13 cellular contexts compared by ENCODE assay signal in the genomic region with DNA sequence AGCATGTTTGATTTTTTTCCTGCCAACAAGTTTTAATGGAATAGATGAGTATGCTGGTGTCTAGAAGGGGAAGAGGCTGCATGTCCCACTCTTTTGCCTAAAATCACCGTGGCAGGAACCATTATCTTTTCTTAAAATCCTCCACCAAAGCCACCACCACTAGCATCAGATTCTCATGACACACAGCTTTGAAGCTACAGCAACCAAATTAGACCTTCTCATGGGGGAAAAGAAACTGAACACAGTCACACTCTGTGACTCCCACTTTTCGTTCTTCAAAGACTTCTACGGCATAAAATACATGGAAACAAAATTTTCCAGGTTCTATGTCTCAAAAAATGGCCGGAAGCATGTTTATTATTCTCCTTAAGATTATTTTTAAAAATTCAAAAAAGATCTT.
DNase-seq lines count a peak whose midpoint lies in the region; ATAC-seq and TF ChIP-seq lines count a peak whose summit lies in the region.
"Had no signal": no experiment of that assay in that cellular context is flagged by ENCODE, and none has a peak within 500 bp of the region (broad histone marks: within the 10 kb centered on the region; RNA-seq: fewer than 3 reads in every experiment).

No MANE protein-coding gene starts in this region.

- H3K9me3 ChIP-seq in vagina: no peaks in the 10 kb centered on the region
- H3K9me3 ChIP-seq: upper lobe of right lung had no signal

- H3K36me3 ChIP-seq in vagina: no peaks in the 10 kb centered on the region
- H3K36me3 ChIP-seq: upper lobe of right lung had no signal

- intact Hi-C loops in vagina (cut with DNase I): no loop called here

- ATAC-seq in GM21526 (IDR thresholded peaks at IDR 0.05; ENCODE audit: low FRiP score, unreplicated experiment) (peak; percentile 36), HG03354 (IDR thresholded peaks at IDR 0.05; ENCODE audit: poor library complexity, severe bottlenecking, unreplicated experiment) (peak; percentile 45), GM19324 (IDR thresholded peaks at IDR 0.05; ENCODE audit: low FRiP score, unreplicated experiment) (no peak)
- no peak for ATAC-seq in stimulated activated naive B cell treated with anti-CD40 and anti-IgM and Interleukin-4, amounts not matched to agents 10 μg/mL and 1 μg/mL and 100 μg/mL, for 72 hours (replicated peaks)
- ATAC-seq: upper lobe of right lung had no signal

- H3K27me3 Mint-ChIP-seq in activated naive CD4-positive, alpha-beta T cell treated with anti-CD3 and anti-CD28 coated beads, Interleukin-2, amount 50 U/mL, for 24 hours: no peaks in the 10 kb centered on the region
- no peaks in the 10 kb centered on the region for H3K27me3 Mint-ChIP-seq in stimulated activated naive B cell treated with anti-CD40 and anti-IgM and Interleukin-4, amounts not matched to agents 10 μg/mL and 1 μg/mL and 100 μg/mL, for 72 hours
- no peaks in the 10 kb centered on the region for H3K27me3 Mint-ChIP-seq in mesothelial cell of epicardium (ENCODE audit: low read depth)

- no peak for TF ChIP-seq POLR2A in vagina (IDR thresholded peaks at IDR 0.05)

- peaks cover 7% of the 10 kb centered on the region for H3K9me3 Mint-ChIP-seq in activated naive CD4-positive, alpha-beta T cell treated with anti-CD3 and anti-CD28 coated beads, Interleukin-2, amount 50 U/mL, for 24 hours
- peaks cover 0 to 4% of the 10 kb centered on the region in 2 donors for H3K9me3 Mint-ChIP-seq in stimulated activated naive B cell treated with anti-CD40 and anti-IgM and Interleukin-4, amounts not matched to agents 10 μg/mL and 1 μg/mL and 100 μg/mL, for 72 hours
- peaks cover 1% of the 10 kb centered on the region for H3K9me3 Mint-ChIP-seq in mesothelial cell of epicardium

- DNase-seq in activated naive CD4-positive, alpha-beta T cell treated with Interleukin-2 at 50 U/mL for 16 hours: no peak
- no peak for DNase-seq in stimulated activated naive B cell treated with anti-CD40 and anti-IgM and Interleukin-4, amounts not matched to agents 10 μg/mL and 1 μg/mL and 100 μg/mL, for 72 hours
- no peak for DNase-seq in vagina (ENCODE audit: extremely low spot score in 2 of 2)
- DNase-seq in mesothelial cell of epicardium (ENCODE audit: low spot score in 2 of 2, unreplicated experiment in 2 of 2): no peak
- DNase-seq: activated effector memory CD4-positive, alpha-beta T cell treated with Interleukin-2 at 50 U/mL for 16 hours; Calu3; NCI-H2171; upper lobe of right lung had no signal

- no peak overlapping the region for H3K4me3 ChIP-seq in vagina
- H3K4me3 ChIP-seq: upper lobe of right lung had no signal

- peaks cover 9% of the 10 kb centered on the region for H3K36me3 Mint-ChIP-seq in activated naive CD4-positive, alpha-beta T cell treated with anti-CD3 and anti-CD28 coated beads, Interleukin-2, amount 50 U/mL, for 24 hours
- peaks cover 0 to 3% of the 10 kb centered on the region in 2 donors for H3K36me3 Mint-ChIP-seq in stimulated activated naive B cell treated with anti-CD40 and anti-IgM and Interleukin-4, amounts not matched to agents 10 μg/mL and 1 μg/mL and 100 μg/mL, for 72 hours
- H3K36me3 Mint-ChIP-seq in mesothelial cell of epicardium: no peaks in the 10 kb centered on the region

- TF ChIP-seq CTCF in vagina (IDR thresholded peaks at IDR 0.05) (no peak), mesothelial cell of epicardium (IDR thresholded peaks at IDR 0.05; ENCODE audit: unreplicated experiment) (no peak)

- no peak overlapping the region for H3K27ac ChIP-seq in vagina
- H3K27ac ChIP-seq: parathyroid adenoma, upper lobe of right lung had no signal

- peaks cover 82% of the 10 kb centered on the region for H3K4me1 Mint-ChIP-seq in activated naive CD4-positive, alpha-beta T cell treated with anti-CD3 and anti-CD28 coated beads, Interleukin-2, amount 50 U/mL, for 24 hours
- H3K4me1 Mint-ChIP-seq in stimulated activated naive B cell treated with anti-CD40 and anti-IgM and Interleukin-4, amounts not matched to agents 10 μg/mL and 1 μg/mL and 100 μg/mL, for 72 hours: peaks cover 42 to 69% of the 10 kb centered on the region in 2 donors
- peaks cover 4% of the 10 kb centered on the region for H3K4me1 Mint-ChIP-seq in mesothelial cell of epicardium

- peak overlapping the region; percentile 82 for H3K27ac Mint-ChIP-seq in activated naive CD4-positive, alpha-beta T cell treated with anti-CD3 and anti-CD28 coated beads, Interleukin-2, amount 50 U/mL, for 24 hours
- peak overlapping the region; percentile 5 for H3K27ac Mint-ChIP-seq in stimulated activated naive B cell treated with anti-CD40 and anti-IgM and Interleukin-4, amounts not matched to agents 10 μg/mL and 1 μg/mL and 100 μg/mL, for 72 hours
- H3K27ac Mint-ChIP-seq in mesothelial cell of epicardium: no peak overlapping the region

- peaks cover 9% of the 10 kb centered on the region for H3K4me1 ChIP-seq in vagina

- H3K27me3 ChIP-seq in vagina: no peaks in the 10 kb centered on the region
- H3K27me3 ChIP-seq: upper lobe of right lung had no signal

- H3K4me3 Mint-ChIP-seq in activated naive CD4-positive, alpha-beta T cell treated with anti-CD3 and anti-CD28 coated beads, Interleukin-2, amount 50 U/mL, for 24 hours: peak overlapping the region; percentile 48
- no peak overlapping the region for H3K4me3 Mint-ChIP-seq in stimulated activated naive B cell treated with anti-CD40 and anti-IgM and Interleukin-4, amounts not matched to agents 10 μg/mL and 1 μg/mL and 100 μg/mL, for 72 hours
- no peak overlapping the region for H3K4me3 Mint-ChIP-seq in mesothelial cell of epicardium

Comparison
In these comparisons a context has a peak if more than half of its experiments do, and no peak if none do; other contexts are left out.
1. ATAC-seq: peak in GM21526 (single experiment) and HG03354 (single experiment); none in stimulated activated naive B cell treated with anti-CD40 and anti-IgM and Interleukin-4, amounts not matched to agents 10 μg/mL and 1 μg/mL and 100 μg/mL, for 72 hours (0 of 2) and GM19324 (single experiment).